10 cellular contexts compared by ENCODE assay signal in the genomic region with DNA sequence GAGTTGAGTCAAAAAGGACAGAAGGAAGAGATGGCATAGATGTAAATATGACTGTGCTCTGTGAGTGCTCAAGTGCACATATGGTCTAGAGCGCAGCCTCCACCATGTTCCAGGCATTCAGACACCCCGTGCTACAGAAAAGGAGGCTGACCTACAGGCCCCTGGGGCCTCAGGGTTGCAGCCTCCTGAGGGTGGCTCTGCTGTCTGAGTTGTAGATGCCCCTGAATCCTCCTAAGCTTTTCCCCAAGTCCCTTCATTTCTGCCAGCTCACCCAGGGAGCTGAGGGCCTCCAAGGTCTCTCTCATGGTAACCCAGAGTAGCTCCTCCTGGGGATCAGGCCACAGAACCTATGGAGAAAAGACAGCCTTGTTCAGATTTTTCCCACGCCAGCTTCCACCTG. TPM values are rescaled to one million over a fixed set of nuclear protein-coding genes. Genes with fewer than 3 reads are reported as not detected.
DNase-seq lines count a peak whose midpoint lies in the region; ATAC-seq and TF ChIP-seq lines count a peak whose summit lies in the region.
"Had no signal": no experiment of that assay in that cellular context is flagged by ENCODE, and none has a peak within 500 bp of the region (broad histone marks: within the 10 kb centered on the region; RNA-seq: fewer than 3 reads in every experiment).

No MANE protein-coding gene starts in this region.

- H3K4me2 ChIP-seq in mesenchymal stem cell (ENCODE audit: low read length, poor library complexity, severe bottlenecking) = no peak overlapping the region

- intact Hi-C loops in CD4-positive, alpha-beta T cell (cut with DNase I, micrococcal nuclease) = loop anchor here (1.0 to 5.0 kb wide), 7 partner anchors 53 to 1456 kb away; a partner anchor contains a TSS
- intact Hi-C loops in activated B cell treated with CpG ODN at 0.5 μM for 24 hours (cut with micrococcal nuclease) = loop anchor here (1.0 to 10.0 kb wide), 9 partner anchors 56 to 1457 kb away; a partner anchor contains a TSS

- no peak for DNase-seq in CD4-positive, alpha-beta T cell
- DNase-seq in activated B cell treated with CpG ODN at 0.5 μM for 24 hours (no peak), naive B cell (no peak), mucosa of gallbladder (ENCODE audit: low spot score) (no peak), cerebellar nuclear complex (lab: John Stamatoyannopoulos, UW) (no peak), mesenchymal stem cell (no peak)
- DNase-seq: islet precursor cell, NCI-H69 had no signal

- H4K8ac ChIP-seq in mesenchymal stem cell (ENCODE audit: low read length) = no peak overlapping the region

- peak overlapping the region in 1 of 2 experiments; percentile 70 for H2BK12ac ChIP-seq in mesenchymal stem cell (ENCODE audit: low read length in 2 of 2)

- H3K79me1 ChIP-seq in mesenchymal stem cell (replicated peaks; ENCODE audit: low read length, poor library complexity, severe bottlenecking) = no peaks in the 10 kb centered on the region

- no peak overlapping the region for H3K23ac ChIP-seq in mesenchymal stem cell (ENCODE audit: low read length in 2 of 2)

- no peak overlapping the region for H3K9ac ChIP-seq in mesenchymal stem cell (ENCODE audit: low read length)

- H2BK5ac ChIP-seq in mesenchymal stem cell (ENCODE audit: low read depth, low read length, poor library complexity, severe bottlenecking) = no peak overlapping the region

- no peak for ATAC-seq in CD4-positive, alpha-beta T cell (ENCODE audit: poor library complexity)
- ATAC-seq in activated B cell treated with CpG ODN at 0.5 μM for 24 hours (ENCODE audit: low read depth) (no peak), naive B cell (ENCODE audit: low read depth in 2 of 2) (no peak), GM19035 (IDR thresholded peaks at IDR 0.05; ENCODE audit: unreplicated experiment) (no peak)

- no peak overlapping the region for H3K18ac ChIP-seq in mesenchymal stem cell (ENCODE audit: low read depth in 1 of 2, low read length in 2 of 2)

- H3K36me3 ChIP-seq in mesenchymal stem cell (ENCODE audit: control insufficient read depth in 1 of 2, insufficient read depth in 2 of 2, low read depth in 1 of 2, low read length in 2 of 2) = peaks cover 0 to 1% of the 10 kb centered on the region in 2 experiments

- no peaks in the 10 kb centered on the region for H3K27me3 Mint-ChIP-seq in CD4-positive, alpha-beta T cell
- H3K27me3 Mint-ChIP-seq in activated B cell treated with CpG ODN at 0.5 μM for 24 hours = peaks cover 8% of the 10 kb centered on the region
- H3K27me3 Mint-ChIP-seq in naive B cell = peaks cover 11 to 20% (median 15%) of the 10 kb centered on the region in 3 donors

- H3K27ac ChIP-seq in 22Rv1 (peak overlapping the region; percentile 88), mesenchymal stem cell (ENCODE audit: low read length, poor library complexity, severe bottlenecking) (no peak overlapping the region)
- no peak overlapping the region for H3K27ac ChIP-seq in CD4-positive, alpha-beta T cell (ENCODE audit: low read depth, low read length)

- no peaks in the 10 kb centered on the region for H3K9me3 Mint-ChIP-seq in CD4-positive, alpha-beta T cell
- H3K9me3 Mint-ChIP-seq in activated B cell treated with CpG ODN at 0.5 μM for 24 hours = no peaks in the 10 kb centered on the region
- H3K9me3 Mint-ChIP-seq in naive B cell = peaks cover 0 to 4% (median 0%) of the 10 kb centered on the region in 7 donors

- no peak overlapping the region for H2AFZ ChIP-seq in mesenchymal stem cell (ENCODE audit: low read depth, low read length)

- H3K14ac ChIP-seq in mesenchymal stem cell (ENCODE audit: low read length in 2 of 2) = no peak overlapping the region

- H2AK5ac ChIP-seq in mesenchymal stem cell (ENCODE audit: low read length, severe bottlenecking) = no peak overlapping the region

- no peak overlapping the region for H3K4ac ChIP-seq in mesenchymal stem cell (ENCODE audit: low read depth in 1 of 2, low read length in 2 of 2)

- POLR2A ChIA-PET in CD4-positive, alpha-beta T cell (lab: Charles Lee) = no interaction called here
- POLR2A ChIA-PET in activated B cell treated with CpG ODN at 0.5 μM for 24 hours (lab: Charles Lee) = interaction anchor here (1.0 to 1.1 kb wide), 2 partner anchors 54 to 56 kb away, joined by 3 to 4 read pairs; a partner anchor contains a TSS

- peak overlapping the region; percentile 84 for H3K4me3 Mint-ChIP-seq in CD4-positive, alpha-beta T cell
- H3K4me3 Mint-ChIP-seq in activated B cell treated with CpG ODN at 0.5 μM for 24 hours (peak overlapping the region; percentile 80), naive B cell (peak overlapping the region in 7 of 8 donors; percentile 79 to 91 (median 82))

- WGBS in mesenchymal stem cell = 84% methylated on average over 3 of the region's 3 CpGs

- H3K4me1 Mint-ChIP-seq in CD4-positive, alpha-beta T cell (ENCODE audit: low read depth) = peaks cover 16% of the 10 kb centered on the region
- no peaks in the 10 kb centered on the region for H3K4me1 Mint-ChIP-seq in activated B cell treated with CpG ODN at 0.5 μM for 24 hours
- peaks cover 8 to 21% (median 10%) of the 10 kb centered on the region in 3 donors for H3K4me1 Mint-ChIP-seq in naive B cell

- H3K27me3 ChIP-seq in CD4-positive, alpha-beta T cell (ENCODE audit: control insufficient read depth, insufficient read depth, low read length) = no peaks in the 10 kb centered on the region
- H3K27me3 ChIP-seq in mesenchymal stem cell (ENCODE audit: control insufficient read depth in 1 of 2, insufficient read depth in 1 of 2, low read length in 2 of 2) = peaks cover 63 to 72% of the 10 kb centered on the region in 2 experiments

- no peak overlapping the region for H3K4me3 ChIP-seq in mesenchymal stem cell (ENCODE audit: insufficient read depth in 1 of 2, low read depth in 1 of 2, low read length in 2 of 2)

- H4K91ac ChIP-seq in mesenchymal stem cell (ENCODE audit: low read length) = no peak overlapping the region

- H3K36me3 Mint-ChIP-seq in CD4-positive, alpha-beta T cell (ENCODE audit: low read depth) = peaks cover 17% of the 10 kb centered on the region
- no peaks in the 10 kb centered on the region for H3K36me3 Mint-ChIP-seq in activated B cell treated with CpG ODN at 0.5 μM for 24 hours (ENCODE audit: low read depth)
- peaks cover 0 to 7% of the 10 kb centered on the region in 2 donors for H3K36me3 Mint-ChIP-seq in naive B cell

- no peak overlapping the region for H2BK120ac ChIP-seq in mesenchymal stem cell (ENCODE audit: low read depth, low read length)

- TF ChIP-seq CTCF in 22Rv1 (IDR thresholded peaks at IDR 0.05) (no peak), activated B cell treated with CpG ODN at 0.5 μM for 24 hours (IDR thresholded peaks at IDR 0.05) (no peak)
- no peak for TF ChIP-seq CTCF in CD4-positive, alpha-beta T cell (IDR thresholded peaks at IDR 0.05)

- CTCF ChIA-PET in CD4-positive, alpha-beta T cell (lab: Charles Lee) = interaction anchor here (1.4 kb wide), 1 partner anchor 29 kb away, joined by 3 read pairs; no protein-coding TSS in a partner anchor
- CTCF ChIA-PET in activated B cell treated with CpG ODN at 0.5 μM for 24 hours (lab: Charles Lee) = interaction anchor here (1.9 kb wide), 1 partner anchor 29 kb away, joined by 6 read pairs; no protein-coding TSS in a partner anchor

- no peaks in the 10 kb centered on the region for H3K9me3 ChIP-seq in CD4-positive, alpha-beta T cell (ENCODE audit: control insufficient read depth, low read length)
- H3K9me3 ChIP-seq in mesenchymal stem cell (ENCODE audit: control insufficient read depth, low read length) = no peaks in the 10 kb centered on the region

- no peak overlapping the region for H2BK15ac ChIP-seq in mesenchymal stem cell (ENCODE audit: low read depth, poor library complexity, severe bottlenecking)

- no peak overlapping the region for H3K27ac Mint-ChIP-seq in CD4-positive, alpha-beta T cell
- H3K27ac Mint-ChIP-seq in activated B cell treated with CpG ODN at 0.5 μM for 24 hours (no peak overlapping the region), naive B cell (no peak overlapping the region)

- H3K4me1 ChIP-seq in mesenchymal stem cell (ENCODE audit: control insufficient read depth, insufficient read depth, low read depth, low read length) = peaks cover 27% of the 10 kb centered on the region

RNA-seq across cellular contexts. Expression of a gene that starts 2.7 kb away (rescaled TPM):
- total RNA-seq in CD4-positive, alpha-beta T cell = 1 to 10 TPM; 4.1 to 4.3 TPM
- 0.20 and 0.32 TPM in 2 replicates for total RNA-seq in activated B cell treated with CpG ODN at 0.5 μM for 24 hours
- 1 to 10 TPM in 1 of 6 donors, under 1 TPM in 3, not detected in 2; 0.15 to 1.2 (median 0.46) TPM for polyA plus RNA-seq in naive B cell (ENCODE audit: low read depth in 6 of 6)
- total RNA-seq in mucosa of gallbladder = 31.1 TPM
- polyA plus RNA-seq in mesenchymal stem cell (2013, experiment 1 of 2) = 14.4 TPM
- polyA plus RNA-seq in mesenchymal stem cell (2013, experiment 2 of 2) = 14.5 TPM
